Comparison of ENCODE assay signal across 17 cellular contexts in genomic region chr4:110533590-110533910, GRCh38. TPM values are rescaled to one million over a fixed set of nuclear protein-coding genes. Genes with fewer than 3 reads are reported as not detected.
A peak's percentile ranks its signal among the peaks of the same experiment; 100 is the strongest.
DNase-seq lines count a peak whose midpoint lies in the region; ATAC-seq, FAIRE-seq and TF ChIP-seq lines count a peak whose summit lies in the region.
"Had no signal": no experiment of that assay in that cellular context is flagged by ENCODE, and none has a peak within 500 bp of the region (broad histone marks: within the 10 kb centered on the region; RNA-seq: fewer than 3 reads in every experiment).

No MANE protein-coding gene starts in this region.

- no peak for FAIRE-seq in frontal cortex (lab: Jason Lieb, UNC)

- no peak for TF ChIP-seq CTCF in fibroblast of pulmonary artery (IDR thresholded peaks at IDR 0.05; ENCODE audit: low read length, missing control alignments)

- H3K4me2 ChIP-seq in skeletal muscle satellite cell (ENCODE audit: low read length) = peak overlapping the region; percentile 61

- H3K9me3 ChIP-seq in SJCRH30 (replicated peaks) (no peaks in the 10 kb centered on the region; the same call in 1 of the 2 replicates), skeletal muscle satellite cell (replicated peaks; ENCODE audit: low read length) (no peaks in the 10 kb centered on the region)

- DNase-seq in SJCRH30 (no peak), fibroblast of pulmonary artery (ENCODE audit: low read depth) (peak; percentile 24), DMS 273 (lab: John Stamatoyannopoulos, UW; ENCODE audit: unreplicated experiment) (no peak), frontal cortex (ENCODE audit: low spot score in 2 of 2) (no peak), pons (ENCODE audit: low spot score) (no peak)
- DNase-seq: activated naive CD4-positive, alpha-beta T cell treated with anti-CD3 and anti-CD28 coated beads for 36 hours; CD4-positive, CD25-positive, alpha-beta regulatory T cell; endodermal cell; glutamatergic neuron; NCI-H1930; NCI-H524 treated with DMSO at 0.1 percent for 48 hours; nucleus accumbens; spleen; stimulated activated naive CD8-positive, alpha-beta T cell treated with anti-CD3 and anti-CD28 coated beads, Interleukin-15, Interleukin-2, amounts not matched to agents 100 U/mL and 50 U/mL, for 24 hours; T-helper 17 cell had no signal

- H3K36me3 ChIP-seq in SJCRH30 = no peaks in the 10 kb centered on the region
- no peaks in the 10 kb centered on the region for H3K36me3 ChIP-seq in skeletal muscle satellite cell (ENCODE audit: insufficient read depth, low read length)
- H3K36me3 ChIP-seq: spleen had no signal

- peak; percentile 42 for ATAC-seq in HG03432 (IDR thresholded peaks at IDR 0.05; ENCODE audit: unreplicated experiment)
- ATAC-seq: stimulated activated naive CD8-positive, alpha-beta T cell treated with anti-CD3 and anti-CD28 coated beads, Interleukin-15, Interleukin-2, amounts not matched to agents 100 U/mL and 50 U/mL, for 24 hours; T-helper 17 cell had no signal

- peak overlapping the region; percentile 50 for H3K4me3 ChIP-seq in SJCRH30
- H3K4me3 ChIP-seq in fibroblast of pulmonary artery (replicated peaks; ENCODE audit: low read depth, low read length) = no peak overlapping the region
- H3K4me3 ChIP-seq in skeletal muscle satellite cell (ENCODE audit: low read length) = peak overlapping the region; percentile 34
- H3K4me3 ChIP-seq: spleen had no signal

- H3K27ac ChIP-seq in SJCRH30 = peak overlapping the region; percentile 99
- H3K27ac ChIP-seq: spleen had no signal

- peak overlapping the region; percentile 62 for H3K9ac ChIP-seq in skeletal muscle satellite cell (ENCODE audit: low read depth, low read length)

- peaks cover 25% of the 10 kb centered on the region for H3K4me1 ChIP-seq in SJCRH30
- peaks cover 18% of the 10 kb centered on the region for H3K4me1 ChIP-seq in skeletal muscle satellite cell (ENCODE audit: control insufficient read depth, insufficient read depth, low read length)
- H3K4me1 ChIP-seq: spleen had no signal

- H3K27me3 ChIP-seq in SJCRH30 (no peaks in the 10 kb centered on the region), skeletal muscle satellite cell (ENCODE audit: control insufficient read depth, insufficient read depth, low read length) (no peaks in the 10 kb centered on the region)
- H3K27me3 ChIP-seq: spleen had no signal

RNA-seq across cellular contexts. Expression of gene ENPEP, which starts 57.6 kb away (rescaled TPM):
- total RNA-seq in SJCRH30 (2014; rRNA removed; shearing (Covaris generic)) = 0.56 and 1.2 TPM in 2 replicates
- under 0.01 and 0.22 TPM in 2 replicates for total RNA-seq in skeletal muscle satellite cell (2012; rRNA removed)
- total RNA-seq in frontal cortex = 2.0 TPM
- total RNA-seq: activated naive CD4-positive, alpha-beta T cell treated with anti-CD3 and anti-CD28 coated beads for 36 hours; T-helper 17 cell had no signal
